10 cellular contexts compared by ENCODE assay signal in genomic region chrX:38891641-38892413, GRCh38.
DNase-seq lines count a peak whose midpoint lies in the region; ATAC-seq, FAIRE-seq and TF ChIP-seq lines count a peak whose summit lies in the region.
"Had no signal": no experiment of that assay in that cellular context is flagged by ENCODE, and none has a peak within 500 bp of the region (broad histone marks: within the 10 kb centered on the region; RNA-seq: fewer than 3 reads in every experiment).

No MANE protein-coding gene starts in this region.

- H3K27me3 ChIP-seq in bronchial epithelial cell (ENCODE audit: control insufficient read depth, insufficient read depth, low read length) = no peaks in the 10 kb centered on the region
- H3K27me3 ChIP-seq in Peyer's patch = no peaks in the 10 kb centered on the region
- H3K27me3 ChIP-seq: brain microvascular endothelial cell had no signal

- CTCF ChIA-PET in GM10248 (lab: Yijun Ruan, JAX) = interaction anchor here (1.0 kb wide), 1 partner anchor 13 kb away, joined by 3 read pairs; no protein-coding TSS in a partner anchor

- peak; percentile 35 for DNase-seq in GM10248 (ENCODE audit: extremely low spot score)
- DNase-seq in bronchial epithelial cell (ENCODE audit: low read depth) = peak; percentile 18
- no peak for DNase-seq in cerebellum (ENCODE audit: low spot score)
- no peak for DNase-seq in superior temporal gyrus (ENCODE audit: extremely low spot score)
- no peak for DNase-seq in H4 (ENCODE audit: low spot score)
- no peak for DNase-seq in Peyer's patch
- DNase-seq: brain microvascular endothelial cell, lower lobe of right lung had no signal

- FAIRE-seq in bronchial epithelial cell (lab: Jason Lieb, UNC) = no peak

- POLR2A ChIA-PET in GM10248 (lab: Yijun Ruan, JAX) = no interaction called here

- TF ChIP-seq CTCF in GM10248 (IDR thresholded peaks at IDR 0.05; ENCODE audit: control extremely low read depth, extremely low read depth, low read depth, missing control alignments) (no peak), bronchial epithelial cell (IDR thresholded peaks at IDR 0.05; ENCODE audit: insufficient read depth, low read length, severe bottlenecking) (no peak), Peyer's patch (IDR thresholded peaks at IDR 0.05) (no peak)

- H3K9me3 ChIP-seq in Peyer's patch = no peaks in the 10 kb centered on the region
- H3K9me3 ChIP-seq: lower lobe of right lung had no signal

- no peak overlapping the region for H3K27ac ChIP-seq in Peyer's patch
- H3K27ac ChIP-seq: brain microvascular endothelial cell, lower lobe of right lung had no signal

- H3K36me3 ChIP-seq in bronchial epithelial cell (ENCODE audit: control insufficient read depth, insufficient read depth, low read length) (no peaks in the 10 kb centered on the region), Peyer's patch (no peaks in the 10 kb centered on the region)
- H3K36me3 ChIP-seq: brain microvascular endothelial cell, lower lobe of right lung had no signal

- no peaks in the 10 kb centered on the region for H3K4me1 ChIP-seq in Peyer's patch
- H3K4me1 ChIP-seq: lower lobe of right lung had no signal

- H3K4me3 ChIP-seq in bronchial epithelial cell (ENCODE audit: low read depth, low read length) = no peak overlapping the region
- H3K4me3 ChIP-seq in Peyer's patch = no peak overlapping the region
- H3K4me3 ChIP-seq: lower lobe of right lung had no signal

- TF ChIP-seq POLR2A in Peyer's patch (IDR thresholded peaks at IDR 0.05) = no peak

- ATAC-seq in GM19452 (IDR thresholded peaks at IDR 0.05; ENCODE audit: unreplicated experiment) = peak; percentile 98
- ATAC-seq in HG03175 (IDR thresholded peaks at IDR 0.05; ENCODE audit: unreplicated experiment) = peak; percentile 94
- ATAC-seq: lower lobe of right lung had no signal

Comparison
In these comparisons a context has a peak if more than half of its experiments do, and no peak if none do; other contexts are left out.
1. DNase-seq: peak in GM10248 (single experiment) and bronchial epithelial cell (single experiment); none in cerebellum (single experiment), superior temporal gyrus (single experiment), H4 (single experiment) and Peyer's patch (0 of 3).